Comparison of ENCODE assay signal across 1 cellular context in genomic region chr7:32140540-32140939, GRCh38.
TF ChIP-seq lines count a peak whose summit lies in the region.

No MANE protein-coding gene starts in this region.

TF ChIP-seq in HCT116, 20 proteins besides CTCF, POLR2A, EP300 and RAD21 (continued from another document):
- TF ChIP-seq, protein P1, sequence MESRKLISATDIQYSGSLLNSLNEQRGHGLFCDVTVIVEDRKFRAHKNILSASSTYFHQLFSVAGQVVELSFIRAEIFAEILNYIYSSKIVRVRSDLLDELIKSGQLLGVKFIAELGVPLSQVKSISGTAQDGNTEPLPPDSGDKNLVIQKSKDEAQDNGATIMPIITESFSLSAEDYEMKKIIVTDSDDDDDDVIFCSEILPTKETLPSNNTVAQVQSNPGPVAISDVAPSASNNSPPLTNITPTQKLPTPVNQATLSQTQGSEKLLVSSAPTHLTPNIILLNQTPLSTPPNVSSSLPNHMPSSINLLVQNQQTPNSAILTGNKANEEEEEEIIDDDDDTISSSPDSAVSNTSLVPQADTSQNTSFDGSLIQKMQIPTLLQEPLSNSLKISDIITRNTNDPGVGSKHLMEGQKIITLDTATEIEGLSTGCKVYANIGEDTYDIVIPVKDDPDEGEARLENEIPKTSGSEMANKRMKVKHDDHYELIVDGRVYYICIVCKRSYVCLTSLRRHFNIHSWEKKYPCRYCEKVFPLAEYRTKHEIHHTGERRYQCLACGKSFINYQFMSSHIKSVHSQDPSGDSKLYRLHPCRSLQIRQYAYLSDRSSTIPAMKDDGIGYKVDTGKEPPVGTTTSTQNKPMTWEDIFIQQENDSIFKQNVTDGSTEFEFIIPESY (IDR thresholded peaks at IDR 0.05; ENCODE audit: extremely low read depth, insufficient replicate concordance, low read length) = no peak
- TF ChIP-seq POLR2AphosphoS5 (IDR thresholded peaks at IDR 0.05; ENCODE audit: low read depth, low read length) (no peak), EZH2 (IDR thresholded peaks at IDR 0.05) (no peak), ELF1 (IDR thresholded peaks at IDR 0.05; ENCODE audit: borderline replicate concordance, low read depth) (no peak), JUND (IDR thresholded peaks at IDR 0.05) (no peak), SRF (IDR thresholded peaks at IDR 0.05; ENCODE audit: low read depth) (no peak), SIN3A (IDR thresholded peaks at IDR 0.05; ENCODE audit: low read depth) (no peak), EZH2phosphoT487 (IDR thresholded peaks at IDR 0.05; ENCODE audit: borderline replicate concordance) (no peak), EGR1 (IDR thresholded peaks at IDR 0.05; ENCODE audit: low read depth) (no peak), YY1 (IDR thresholded peaks at IDR 0.05; ENCODE audit: extremely low read depth, insufficient replicate concordance, low read depth, low read length) (no peak), ZNF274 (IDR thresholded peaks at IDR 0.05; ENCODE audit: low read depth, low read length) (no peak)
